In the genomic region with DNA sequence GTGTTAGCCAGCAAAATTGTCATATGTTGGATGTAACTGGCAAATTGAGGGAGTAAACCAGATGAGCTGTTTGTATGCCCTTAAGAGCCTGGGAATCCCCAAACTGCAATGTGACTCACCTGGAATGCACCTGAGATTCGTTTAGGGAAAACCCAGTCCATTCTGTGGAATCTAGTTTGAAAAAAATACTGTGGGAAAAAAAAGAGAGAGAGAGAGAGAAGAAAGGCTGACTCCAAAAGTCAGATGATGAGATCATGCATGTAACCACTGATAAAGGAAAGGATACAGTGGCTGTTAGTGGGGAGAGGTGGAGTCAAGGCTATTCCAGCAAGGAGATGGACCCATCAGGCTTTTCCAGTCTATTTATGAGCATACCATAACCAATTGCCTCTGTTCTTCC, we compare ENCODE assay signal across 11 cellular contexts. TPM values are rescaled to one million over a fixed set of nuclear protein-coding genes. Genes with fewer than 3 reads are reported as not detected.
DNase-seq lines count a peak whose midpoint lies in the region; ATAC-seq, FAIRE-seq and TF ChIP-seq lines count a peak whose summit lies in the region.
"Had no signal": no experiment of that assay in that cellular context is flagged by ENCODE, and none has a peak within 500 bp of the region (broad histone marks: within the 10 kb centered on the region; RNA-seq: fewer than 3 reads in every experiment).

No MANE protein-coding gene starts in this region.

- TF ChIP-seq POLR2A in GM12878 (IDR thresholded peaks at IDR 0.05; ENCODE audit: low read depth, low read length) = no peak

- H3K27me3 ChIP-seq in HUES6 (ENCODE audit: control insufficient read depth, insufficient read depth, low read length) (no peaks in the 10 kb centered on the region), GM12878 (replicated peaks in 1 of 2; ENCODE audit: control insufficient read depth in 2 of 2, insufficient read depth in 2 of 2, low read length in 1 of 2) (no peaks in the 10 kb centered on the region)
- H3K27me3 ChIP-seq: cardiac muscle cell, Peyer's patch had no signal

- H3K9ac ChIP-seq in HUES6 (ENCODE audit: low read length) (no peak overlapping the region), GM12878 (ENCODE audit: control insufficient read depth, insufficient read depth, low read length) (peak overlapping the region; percentile 56)

- in situ Hi-C loops in GM12878 (cut with MboI) = loop anchor here (5.0 kb wide), 2 partner anchors 73 to 82 kb away; no protein-coding TSS in a partner anchor

- POLR2A ChIA-PET in GM12878 (lab: Charles Lee) = interaction anchor here (0.7 kb wide), 1 partner anchor 11 kb away, joined by 3 read pairs; no protein-coding TSS in a partner anchor

- 0% methylated on average over 1 of the region's 1 CpG for WGBS in GM12878 (ENCODE audit: insufficient coverage, insufficient replicate concordance, low lambda C conversion rate, missing lambda C conversion rate)

- no peak overlapping the region for H3K4me3 Mint-ChIP-seq in mesothelial cell of epicardium

- SMC1A ChIA-PET in GM12878 (lab: Charles Lee; ENCODE audit: uncharacterized antibody, unreplicated experiment) = interaction anchor here (0.6 to 12.0 kb wide), 7 partner anchors 19 to 188 kb away, joined by 3 to 107 read pairs (median 3); no protein-coding TSS in a partner anchor

- DNase-seq in NCI-H146 (lab: John Stamatoyannopoulos, UW) = peak; percentile 60
- no peak for DNase-seq in NCI-H146 treated with DMSO at 0.1 percent for 48 hours (lab: John Stamatoyannopoulos, UW; ENCODE audit: unreplicated experiment)
- DNase-seq in GM12878 (ENCODE audit: low read depth, low spot score) = no peak
- DNase-seq in mesothelial cell of epicardium (ENCODE audit: low spot score in 2 of 2, unreplicated experiment in 2 of 2) = no peak
- DNase-seq in germinal center (ENCODE audit: low spot score) = no peak
- DNase-seq: Peyer's patch had no signal

- H3K27ac ChIP-seq in HUES6 (ENCODE audit: low read depth, low read length) (peak overlapping the region; percentile 19; the same call in 1 of the 2 replicates), GM12878 (ENCODE audit: control insufficient read depth, insufficient read depth) (peak overlapping the region; percentile 89)
- H3K27ac ChIP-seq: cardiac muscle cell, Peyer's patch had no signal

- H3K4me3 ChIP-seq in HUES6 (ENCODE audit: low read depth, low read length) (no peak overlapping the region), GM12878 (no peak overlapping the region)
- H3K4me3 ChIP-seq: cardiac muscle cell, Peyer's patch had no signal

- TF ChIP-seq CTCF in GM12878 (IDR thresholded peaks at IDR 0.05 in 2 of 3, conservative IDR thresholded peaks at IDR 0.05 in 1 of 3; ENCODE audit: control insufficient read depth in 2 of 3, extremely low read depth in 1 of 3, insufficient read depth in 1 of 3, low read depth in 3 of 3, low read length in 3 of 3) = no peak
- no peak for TF ChIP-seq CTCF in mesothelial cell of epicardium (IDR thresholded peaks at IDR 0.05; ENCODE audit: unreplicated experiment)

- no peaks in the 10 kb centered on the region for H3K27me3 Mint-ChIP-seq in mesothelial cell of epicardium (ENCODE audit: low read depth)

- peaks cover 82% of the 10 kb centered on the region for H3K79me2 ChIP-seq in GM12878 (ENCODE audit: control insufficient read depth, insufficient read depth, low read length)

- peak overlapping the region; percentile 56 for H3K4me2 ChIP-seq in GM12878 (ENCODE audit: control insufficient read depth, insufficient read depth)

- FAIRE-seq in GM12878 (lab: Jason Lieb, UNC) = no peak
- FAIRE-seq: A204.1 had no signal

- no peaks in the 10 kb centered on the region for H3K36me3 Mint-ChIP-seq in mesothelial cell of epicardium

- peak; percentile 9 for ATAC-seq in GM12878
- ATAC-seq in HG03039 (IDR thresholded peaks at IDR 0.05; ENCODE audit: unreplicated experiment) = no peak
- no peak for ATAC-seq in HG03108 (IDR thresholded peaks at IDR 0.05; ENCODE audit: unreplicated experiment)

- peak overlapping the region; percentile 3 for H3K27ac Mint-ChIP-seq in mesothelial cell of epicardium

- TF ChIP-seq EP300 in GM12878 (IDR thresholded peaks at IDR 0.05; ENCODE audit: borderline replicate concordance in 1 of 2, control insufficient read depth in 1 of 2, low read depth in 2 of 2, low read length in 2 of 2) = peak; percentile 30 to 43; a peak in 2 of 4 replicates

- intact Hi-C loops in GM12878 (cut with micrococcal nuclease; ENCODE audit: unreplicated experiment) = loop anchor here (2.0 to 5.0 kb wide), 3 partner anchors 47 to 138 kb away; a partner anchor contains a TSS

- H3K4me1 ChIP-seq in HUES6 (ENCODE audit: control insufficient read depth, insufficient read depth, low read length) (peaks cover 20% of the 10 kb centered on the region), GM12878 (ENCODE audit: control insufficient read depth, insufficient read depth, low read length) (peaks cover 70% of the 10 kb centered on the region)

- H3K9me3 ChIP-seq in HUES6 (ENCODE audit: control insufficient read depth, insufficient read depth, low read depth, low read length) (0 out of 2 replicates have a peak, but pooled peaks cover 2% of the 10 kb centered on the region), GM12878 (replicated peaks; ENCODE audit: control insufficient read depth, insufficient read depth, low read length) (no peaks in the 10 kb centered on the region; the same call in 2 of the 3 replicates)
- H3K9me3 ChIP-seq: Peyer's patch had no signal

- no peaks in the 10 kb centered on the region for H4K20me1 ChIP-seq in GM12878 (ENCODE audit: control insufficient read depth, insufficient read depth)

- no peaks in the 10 kb centered on the region for H3K36me3 ChIP-seq in HUES6 (ENCODE audit: control insufficient read depth, insufficient read depth, low read length)
- H3K36me3 ChIP-seq in GM12878 (ENCODE audit: control insufficient read depth in 2 of 2, insufficient read depth in 2 of 2, low read length in 1 of 2) = no peaks in the 10 kb centered on the region; a peak in 2 of 4 replicates
- H3K36me3 ChIP-seq: cardiac muscle cell, Peyer's patch had no signal

- H3K9me3 Mint-ChIP-seq in mesothelial cell of epicardium = peaks cover 30% of the 10 kb centered on the region

- CTCF ChIA-PET in GM12878 (lab: Yijun Ruan, JAX) = interaction anchor here (1.8 to 2.3 kb wide), 2 partner anchors 10 to 24 kb away, joined by 6 to 9 read pairs; no protein-coding TSS in a partner anchor

- RAD21 ChIA-PET in GM12878 (lab: Charles Lee; ENCODE audit: unreplicated experiment) = interaction anchor here (2.1 kb wide), 1 partner anchor 18 kb away, joined by 12 read pairs; no protein-coding TSS in a partner anchor

- H2AFZ ChIP-seq in GM12878 (ENCODE audit: control insufficient read depth, low read depth, low read length) = no peak overlapping the region

- BruUV-seq in GM12878 (replicated peaks; lab: Mats Ljungman, UMichigan) = no TSS peak

- H3K4me1 Mint-ChIP-seq in mesothelial cell of epicardium = peaks cover 6% of the 10 kb centered on the region

- TF ChIP-seq RAD21 in GM12878 (IDR thresholded peaks at IDR 0.05; ENCODE audit: insufficient read depth, low read depth, low read length) = no peak

TF ChIP-seq in GM12878, 131 proteins besides CTCF, POLR2A, EP300 and RAD21 (continues in another document):
- TF ChIP-seq PAX5 (IDR thresholded peaks at IDR 0.05; ENCODE audit: borderline replicate concordance, low read depth, low read length) (no peak), IKZF2 (IDR thresholded peaks at IDR 0.05) (peak; percentile 88 to 89), SIN3A (IDR thresholded peaks at IDR 0.05; ENCODE audit: low read depth, low read length) (no peak), IKZF1 (conservative IDR thresholded peaks at IDR 0.05) (peak; percentile 72), CBX5 (IDR thresholded peaks at IDR 0.05; ENCODE audit: low read depth) (no peak), HDAC6 (IDR thresholded peaks at IDR 0.05; ENCODE audit: unreplicated experiment) (no peak), MEF2A (IDR thresholded peaks at IDR 0.05; ENCODE audit: insufficient read depth, low read depth, low read length) (0 out of 2 replicates have a peak, but pooled peaks have one; percentile 16), YBX1 (IDR thresholded peaks at IDR 0.05) (no peak)
- TF ChIP-seq, protein P1, sequence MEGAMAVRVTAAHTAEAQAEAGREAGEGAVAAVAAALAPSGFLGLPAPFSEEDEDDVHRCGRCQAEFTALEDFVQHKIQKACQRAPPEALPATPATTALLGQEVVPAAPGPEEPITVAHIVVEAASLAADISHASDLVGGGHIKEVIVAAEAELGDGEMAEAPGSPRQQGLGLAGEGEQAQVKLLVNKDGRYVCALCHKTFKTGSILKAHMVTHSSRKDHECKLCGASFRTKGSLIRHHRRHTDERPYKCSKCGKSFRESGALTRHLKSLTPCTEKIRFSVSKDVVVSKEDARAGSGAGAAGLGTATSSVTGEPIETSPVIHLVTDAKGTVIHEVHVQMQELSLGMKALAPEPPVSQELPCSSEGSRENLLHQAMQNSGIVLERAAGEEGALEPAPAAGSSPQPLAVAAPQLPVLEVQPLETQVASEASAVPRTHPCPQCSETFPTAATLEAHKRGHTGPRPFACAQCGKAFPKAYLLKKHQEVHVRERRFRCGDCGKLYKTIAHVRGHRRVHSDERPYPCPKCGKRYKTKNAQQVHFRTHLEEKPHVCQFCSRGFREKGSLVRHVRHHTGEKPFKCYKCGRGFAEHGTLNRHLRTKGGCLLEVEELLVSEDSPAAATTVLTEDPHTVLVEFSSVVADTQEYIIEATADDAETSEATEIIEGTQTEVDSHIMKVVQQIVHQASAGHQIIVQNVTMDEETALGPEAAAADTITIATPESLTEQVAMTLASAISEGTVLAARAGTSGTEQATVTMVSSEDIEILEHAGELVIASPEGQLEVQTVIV (IDR thresholded peaks at IDR 0.05; ENCODE audit: borderline replicate concordance, partially characterized antibody) = no peak

RNA-seq across cellular contexts. Expression of a gene that starts 48.5 kb away (rescaled TPM):
- total RNA-seq in GM12878 (2013; cell fraction: nucleolus; rRNA removed) = 129 and 137 TPM in 2 replicates
- 54.2 and 56.2 TPM in 2 replicates for total RNA-seq in GM12878 (2014; rRNA removed)
- total RNA-seq in GM12878 (2014; rRNA removed; fragmentation: Illumina TruSeq; extraction: Trizol) = 61.9 and 62.8 TPM in 2 replicates
- 52.6 and 57.2 TPM in 2 replicates for total RNA-seq in GM12878 (2021)
- polyA plus RNA-seq in GM12878 (2011; ENCODE audit: low read depth) = 21.8 TPM
- polyA plus RNA-seq in GM12878 (2011; rRNA removed) = 45.3 and 53.4 TPM in 2 replicates
- 48.3 and 50.4 TPM in 2 replicates for polyA plus RNA-seq in GM12878 (2011; cell fraction: cytosol; rRNA removed)
- 47.2 and 56.5 TPM in 2 replicates for polyA plus RNA-seq in GM12878 (2011; cell fraction: nucleus; rRNA removed)
- 21.8 and 22.6 TPM in 2 replicates for polyA plus RNA-seq in GM12878 (2012)
- 31.0 and 36.2 TPM in 2 replicates for polyA plus RNA-seq in GM12878 (2014; fragmentation: Illumina TruSeq; extraction: Trizol)
- 1 to 10 TPM; 5.0 to 5.2 TPM for polyA plus RNA-seq in GM12878 (2014; fragmentation: Nextera tagmentation; extraction: Ambion mirVana)
- polyA plus RNA-seq in GM12878 (2014; rRNA removed) = 24.8 and 28.4 TPM in 2 replicates
- polyA plus RNA-seq in GM12878 (2016; fragmentation: Nextera tagmentation; extraction: Ambion mirVana) = 10 to 100 TPM; 13.1 to 14.1 TPM
- 162 and 177 TPM in 2 replicates for polyA minus RNA-seq in GM12878 (2011; rRNA and poly(A)+ RNA removed)
- polyA minus RNA-seq in GM12878 (2011; cell fraction: cytosol; rRNA and poly(A)+ RNA removed) = 36.6 and 42.8 TPM in 2 replicates
- 28.0 and 49.2 TPM in 2 replicates for polyA minus RNA-seq in GM12878 (2011; cell fraction: nucleus; rRNA and poly(A)+ RNA removed)
- total RNA-seq in mesothelial cell of epicardium = 13.6 to 14.3 TPM (median 14.1 TPM) in 3 replicates
